In genomic region chr6:100257661-100258395, GRCh38 we compare ENCODE assay signal across 9 cellular contexts.
DNase-seq lines count a peak whose midpoint lies in the region; ATAC-seq and TF ChIP-seq lines count a peak whose summit lies in the region.
"Had no signal": no experiment of that assay in that cellular context is flagged by ENCODE, and none has a peak within 500 bp of the region (broad histone marks: within the 10 kb centered on the region; RNA-seq: fewer than 3 reads in every experiment).

No MANE protein-coding gene starts in this region.

- peak overlapping the region; percentile 61 for H3K4me3 Mint-ChIP-seq in central memory CD8-positive, alpha-beta T cell
- no peak overlapping the region for H3K4me3 Mint-ChIP-seq in activated CD4-positive, alpha-beta T cell treated with anti-CD3 and anti-CD28 coated beads, Interleukin-2, amount 10 ng/mL, durations not matched to agents 24 days and 14 days

- no peaks in the 10 kb centered on the region for H3K27me3 Mint-ChIP-seq in central memory CD8-positive, alpha-beta T cell
- H3K27me3 Mint-ChIP-seq in activated CD4-positive, alpha-beta T cell treated with anti-CD3 and anti-CD28 coated beads, Interleukin-2, amount 10 ng/mL, durations not matched to agents 24 days and 14 days: peaks cover 4% of the 10 kb centered on the region

- H3K9me3 Mint-ChIP-seq in central memory CD8-positive, alpha-beta T cell: no peaks in the 10 kb centered on the region
- no peaks in the 10 kb centered on the region for H3K9me3 Mint-ChIP-seq in activated CD4-positive, alpha-beta T cell treated with anti-CD3 and anti-CD28 coated beads, Interleukin-2, amount 10 ng/mL, durations not matched to agents 24 days and 14 days

- H4K20me1 ChIP-seq in smooth muscle cell (ENCODE audit: low read depth): no peaks in the 10 kb centered on the region

- DNase-seq in AG10803 (ENCODE audit: low read depth): peak; percentile 52
- DNase-seq in NCI-H226: peak; percentile 65
- DNase-seq in central memory CD8-positive, alpha-beta T cell (ENCODE audit: low spot score in 2 of 2): no peak
- DNase-seq in smooth muscle cell (lab: John Stamatoyannopoulos, UW; ENCODE audit: unreplicated experiment): no peak
- DNase-seq in activated effector memory CD4-positive, alpha-beta T cell treated with anti-CD3 and anti-CD28 coated beads, Interleukin-2, amount 50 U/mL, for 16 hours: no peak
- DNase-seq in activated CD4-positive, alpha-beta T cell treated with anti-CD3 and anti-CD28 coated beads, Interleukin-2, amount 10 ng/mL, durations not matched to agents 24 days and 14 days: no peak

- no peaks in the 10 kb centered on the region for H3K79me2 ChIP-seq in smooth muscle cell (ENCODE audit: low read depth)

- H3K4me1 Mint-ChIP-seq in central memory CD8-positive, alpha-beta T cell: peaks cover 6% of the 10 kb centered on the region
- peaks cover 5% of the 10 kb centered on the region for H3K4me1 Mint-ChIP-seq in activated CD4-positive, alpha-beta T cell treated with anti-CD3 and anti-CD28 coated beads, Interleukin-2, amount 10 ng/mL, durations not matched to agents 24 days and 14 days

- H3K27ac ChIP-seq in smooth muscle cell (ENCODE audit: low read depth): peak overlapping the region; percentile 17

- H3K4me2 ChIP-seq in smooth muscle cell: peak overlapping the region; percentile 66

- H3K4me3 ChIP-seq in AG10803 (ENCODE audit: low read length) (no peak overlapping the region), smooth muscle cell (peak overlapping the region; percentile 7)

- H3K36me3 ChIP-seq in smooth muscle cell (ENCODE audit: low read depth): no peaks in the 10 kb centered on the region

- 44% methylated on average over 5 of the region's 5 CpGs for WGBS in smooth muscle cell (ENCODE audit: low lambda C conversion rate)

- TF ChIP-seq CTCF in AG10803 (conservative IDR thresholded peaks at IDR 0.05; ENCODE audit: low read length) (peak; percentile 29; the same call in 1 of the 2 replicates), smooth muscle cell (IDR thresholded peaks at IDR 0.05; ENCODE audit: borderline replicate concordance, insufficient read depth, poor library complexity, severe bottlenecking) (no peak)

- H3K36me3 Mint-ChIP-seq in central memory CD8-positive, alpha-beta T cell (ENCODE audit: insufficient read depth): no peaks in the 10 kb centered on the region
- H3K36me3 Mint-ChIP-seq in activated CD4-positive, alpha-beta T cell treated with anti-CD3 and anti-CD28 coated beads, Interleukin-2, amount 10 ng/mL, durations not matched to agents 24 days and 14 days (ENCODE audit: low read depth): no peaks in the 10 kb centered on the region
- H3K36me3 Mint-ChIP-seq: naive thymus-derived CD8-positive, alpha-beta T cell had no signal

- H3K27ac Mint-ChIP-seq in central memory CD8-positive, alpha-beta T cell (ENCODE audit: low read depth): peak overlapping the region; percentile 6
- H3K27ac Mint-ChIP-seq in activated CD4-positive, alpha-beta T cell treated with anti-CD3 and anti-CD28 coated beads, Interleukin-2, amount 10 ng/mL, durations not matched to agents 24 days and 14 days: no peak overlapping the region
- H3K27ac Mint-ChIP-seq: naive thymus-derived CD8-positive, alpha-beta T cell had no signal

- no peaks in the 10 kb centered on the region for H3K27me3 ChIP-seq in smooth muscle cell (ENCODE audit: low read depth)

- no peaks in the 10 kb centered on the region for H3F3A ChIP-seq in smooth muscle cell (ENCODE audit: low read depth)

- no peaks in the 10 kb centered on the region for H3K9me3 ChIP-seq in smooth muscle cell (replicated peaks; ENCODE audit: low read depth)

- H2AFZ ChIP-seq in smooth muscle cell (ENCODE audit: low read depth): peak overlapping the region; percentile 74

- peaks cover 13% of the 10 kb centered on the region for H3K4me1 ChIP-seq in smooth muscle cell (ENCODE audit: low read depth)

- intact Hi-C loops in activated CD4-positive, alpha-beta T cell treated with anti-CD3 and anti-CD28 coated beads, Interleukin-2, amount 10 ng/mL, durations not matched to agents 24 days and 14 days (cut with micrococcal nuclease): no loop called here

- peak; percentile 96 for ATAC-seq in GM18907 (IDR thresholded peaks at IDR 0.05; ENCODE audit: unreplicated experiment)
- peak; percentile 95 for ATAC-seq in HG03064 (IDR thresholded peaks at IDR 0.05; ENCODE audit: low read depth, unreplicated experiment)
- peak; percentile 74 for ATAC-seq in central memory CD8-positive, alpha-beta T cell (replicated peaks; ENCODE audit: extremely low read depth, poor library complexity, severe bottlenecking)
- ATAC-seq: naive thymus-derived CD8-positive, alpha-beta T cell had no signal

- H3K9ac ChIP-seq in smooth muscle cell (ENCODE audit: low read depth): peak overlapping the region; percentile 47

Comparison
In these comparisons a context has a peak if more than half of its experiments do, and no peak if none do; other contexts are left out.
1. DNase-seq: peak in AG10803 (single experiment) and NCI-H226 (single experiment); none in central memory CD8-positive, alpha-beta T cell (0 of 2), smooth muscle cell (single experiment), activated effector memory CD4-positive, alpha-beta T cell treated with anti-CD3 and anti-CD28 coated beads, Interleukin-2, amount 50 U/mL, for 16 hours (single experiment) and activated CD4-positive, alpha-beta T cell treated with anti-CD3 and anti-CD28 coated beads, Interleukin-2, amount 10 ng/mL, durations not matched to agents 24 days and 14 days (single experiment).
2. Peak in every context shown above with its lines, with median percentiles within 50 percentile points of each other: ATAC-seq.